ENCODE assay signal across 18 cellular contexts in the genomic region with DNA sequence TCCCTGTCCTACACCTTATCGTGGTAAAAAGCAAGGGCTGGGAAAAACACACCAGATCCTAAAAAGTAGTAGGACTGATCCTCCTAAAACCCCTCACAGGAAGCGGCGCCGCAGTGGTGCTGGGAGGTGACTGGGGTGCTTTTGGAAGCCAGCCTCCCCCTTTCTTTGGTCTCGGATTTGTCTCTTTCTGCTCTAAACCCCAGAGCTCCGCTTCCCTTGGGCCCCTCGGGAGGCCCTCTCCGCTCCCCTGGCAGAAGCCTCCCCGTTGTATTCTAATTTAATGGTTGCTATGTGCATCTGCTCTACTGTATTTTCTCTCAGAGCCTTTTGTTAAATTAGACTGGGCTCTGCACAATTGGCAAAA.
DNase-seq lines count a peak whose midpoint lies in the region; TF ChIP-seq lines count a peak whose summit lies in the region.
"Had no signal": no experiment of that assay in that cellular context is flagged by ENCODE, and none has a peak within 500 bp of the region (broad histone marks: within the 10 kb centered on the region; RNA-seq: fewer than 3 reads in every experiment).

No MANE protein-coding gene starts in this region.

- H3F3A ChIP-seq in GM23248 (ENCODE audit: insufficient read depth): 0 out of 2 replicates have a peak, but pooled peaks cover 4% of the 10 kb centered on the region

- in situ Hi-C loops in GM23248 (cut with MboI): no loop called here

- H3K9me3 ChIP-seq in GM23248 (ENCODE audit: low read depth) (no peaks in the 10 kb centered on the region), adipocyte (ENCODE audit: control insufficient read depth, low read length) (no peaks in the 10 kb centered on the region), iPS-15b (ENCODE audit: control insufficient read depth, insufficient read depth, low read length) (no peaks in the 10 kb centered on the region), parathyroid adenoma (ENCODE audit: control insufficient read depth, low read length) (no peaks in the 10 kb centered on the region)
- H3K9me3 ChIP-seq: Caco-2, heart left ventricle had no signal

- TF ChIP-seq CTCF in parathyroid adenoma (IDR thresholded peaks at IDR 0.05): no peak

- DNase-seq in GM23248: no peak
- no peak for DNase-seq in adipocyte (ENCODE audit: low read depth)
- DNase-seq in NK-92 treated with Interleukin-12 subunit alpha and Interleukin-12 subunit beta, amount 100 ng/mL, for 24 hours (lab: John Stamatoyannopoulos, UW): no peak
- DNase-seq in substantia nigra (lab: John Stamatoyannopoulos, UW): no peak
- no peak for DNase-seq in NCI-H2081 (lab: John Stamatoyannopoulos, UW)
- no peak for DNase-seq in C1 segment of cervical spinal cord (lab: John Stamatoyannopoulos, UW)
- DNase-seq: activated B cell treated with CpG ODN at 0.5 μM for 24 hours; activated effector memory CD4-positive, alpha-beta T cell treated with anti-CD3 and anti-CD28 coated beads, Interleukin-2, amount 50 U/mL, for 16 hours; Caco-2; cortex of kidney; GDM1; heart left ventricle; left colon; NCI-H1694; SHP77 treated with DMSO at 0.1 percent for 48 hours; T-helper 2 cell had no signal

- H3K27ac ChIP-seq in GM23248: no peak overlapping the region
- no peak overlapping the region for H3K27ac ChIP-seq in parathyroid adenoma
- no peak overlapping the region for H3K27ac ChIP-seq in substantia nigra (ENCODE audit: low read depth, low read length, poor library complexity, severe bottlenecking)
- H3K27ac ChIP-seq: heart left ventricle had no signal

- H3K9me2 ChIP-seq in GM23248 (ENCODE audit: insufficient read depth): no peaks in the 10 kb centered on the region

- no peaks in the 10 kb centered on the region for H3K79me2 ChIP-seq in GM23248 (ENCODE audit: insufficient read depth)
- no peaks in the 10 kb centered on the region for H3K79me2 ChIP-seq in parathyroid adenoma

- WGBS in GM23248 (ENCODE audit: low coverage in 1 of 2, low lambda C conversion rate in 2 of 2, missing lambda C conversion rate in 2 of 2), 2 experiments: 30% methylated on average over 9 of the region's 9 CpGs

- H2AFZ ChIP-seq in GM23248 (peak overlapping the region; percentile 42), parathyroid adenoma (peak overlapping the region; percentile 14)

- H3K4me2 ChIP-seq in GM23248 (ENCODE audit: unreplicated experiment) (peak overlapping the region; percentile 32), parathyroid adenoma (ENCODE audit: low read length) (peak overlapping the region; percentile 35)

- H3K27me3 ChIP-seq in GM23248 (replicated peaks; ENCODE audit: insufficient read depth) (peaks cover 11% of the 10 kb centered on the region), adipocyte (replicated peaks; ENCODE audit: control insufficient read depth, insufficient read depth, low read length) (peaks cover 17% of the 10 kb centered on the region), iPS-15b (ENCODE audit: control insufficient read depth, insufficient read depth, low read length) (peaks cover 64% of the 10 kb centered on the region), parathyroid adenoma (ENCODE audit: control insufficient read depth, insufficient read depth, low read length) (no peaks in the 10 kb centered on the region)

- H3K9ac ChIP-seq in GM23248 (no peak overlapping the region), adipocyte (ENCODE audit: low read length) (no peak overlapping the region), iPS-15b (ENCODE audit: low read depth, low read length) (no peak overlapping the region), parathyroid adenoma (no peak overlapping the region)

- no peaks in the 10 kb centered on the region for H4K20me1 ChIP-seq in GM23248 (ENCODE audit: insufficient read depth)

- H3K4me3 ChIP-seq in GM23248 (peak overlapping the region; percentile 68), adipocyte (ENCODE audit: low read length) (peak overlapping the region; percentile 24), iPS-15b (ENCODE audit: low read depth, low read length) (peak overlapping the region; percentile 81), parathyroid adenoma (ENCODE audit: low read depth, low read length) (no peak overlapping the region)

- 0 out of 2 replicates have a peak, but pooled peaks cover 3% of the 10 kb centered on the region for H3K4me1 ChIP-seq in GM23248 (ENCODE audit: insufficient read depth)
- peaks cover 5% of the 10 kb centered on the region for H3K4me1 ChIP-seq in adipocyte (ENCODE audit: control insufficient read depth, insufficient read depth, low read length)
- H3K4me1 ChIP-seq in iPS-15b (ENCODE audit: control insufficient read depth, insufficient read depth, low read length): no peaks in the 10 kb centered on the region
- no peaks in the 10 kb centered on the region for H3K4me1 ChIP-seq in parathyroid adenoma
- H3K4me1 ChIP-seq: Caco-2 had no signal

- H3K36me3 ChIP-seq in GM23248 (ENCODE audit: low read depth): no peaks in the 10 kb centered on the region
- H3K36me3 ChIP-seq in adipocyte (ENCODE audit: control insufficient read depth, insufficient read depth, low read length, severe bottlenecking): no peaks in the 10 kb centered on the region
- no peaks in the 10 kb centered on the region for H3K36me3 ChIP-seq in iPS-15b (ENCODE audit: control insufficient read depth, insufficient read depth, low read length)
- no peaks in the 10 kb centered on the region for H3K36me3 ChIP-seq in parathyroid adenoma (ENCODE audit: control insufficient read depth, insufficient read depth, low read length)
- H3K36me3 ChIP-seq: heart left ventricle had no signal
